ENCODE assay signal across 6 cellular contexts in the genomic region with DNA sequence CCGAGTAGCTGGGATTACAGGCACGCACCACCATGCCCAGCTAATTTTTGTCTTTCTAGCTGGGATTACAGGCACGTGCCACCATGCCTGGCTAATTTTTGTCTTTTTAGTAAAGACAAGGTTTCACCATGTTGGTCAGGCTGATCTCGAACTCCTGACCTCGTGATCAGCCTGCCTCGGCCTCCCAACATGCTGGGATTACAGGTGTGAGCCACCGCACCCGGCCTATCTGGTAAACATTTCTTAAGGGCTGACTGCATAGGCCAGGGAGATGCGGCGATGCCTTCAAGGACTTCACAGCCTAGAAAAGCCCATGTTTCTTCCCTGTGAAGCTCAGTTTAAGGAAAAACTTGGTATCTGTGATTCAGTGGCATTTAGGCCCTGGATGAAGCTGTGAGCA. TPM values are rescaled to one million over a fixed set of nuclear protein-coding genes. Genes with fewer than 3 reads are reported as not detected.
DNase-seq lines count a peak whose midpoint lies in the region; ATAC-seq and TF ChIP-seq lines count a peak whose summit lies in the region.
"Not testable (repeated sequence)": the region's sequence is repeated elsewhere in the genome, so short reads cannot be mapped to it uniquely, and the experiment has no call there.

No MANE protein-coding gene starts in this region.

- not testable (repeated sequence) for TF ChIP-seq EP300 in esophagus muscularis mucosa (IDR thresholded peaks at IDR 0.05)

- H3K9me3 ChIP-seq in Loucy (ENCODE audit: insufficient read depth, low read depth, low read length); adipocyte (ENCODE audit: control insufficient read depth, low read length); esophagus muscularis mucosa: not testable (repeated sequence)

- TF ChIP-seq POLR2A in esophagus muscularis mucosa (IDR thresholded peaks at IDR 0.05; ENCODE audit: low read depth) = not testable (repeated sequence)

- peak overlapping the region in 3 of 4 donors; percentile 1 to 27 (median 2) for H3K27ac ChIP-seq in esophagus muscularis mucosa (replicated peaks in 1 of 4)

- not testable (repeated sequence) for H2AFZ ChIP-seq in Loucy (ENCODE audit: low read length)

- H3K27ac Mint-ChIP-seq in activated CD4-positive, alpha-beta T cell treated with anti-CD3 and anti-CD28 coated beads for 36 hours = not testable (repeated sequence)
- peak overlapping the region; percentile 60 for H3K27ac Mint-ChIP-seq in activated CD8-positive, alpha-beta T cell treated with anti-CD3 and anti-CD28 coated beads, Interleukin-2, amount 10 ng/mL, durations not matched to agents 7 days and 5 days

- peak overlapping the region; percentile 38 for H3K4me2 ChIP-seq in Loucy (ENCODE audit: low read depth, low read length, poor library complexity, severe bottlenecking)

- POLR2A ChIA-PET in activated CD4-positive, alpha-beta T cell treated with anti-CD3 and anti-CD28 coated beads for 36 hours (lab: Charles Lee) = interaction anchor here (0.6 kb wide), 1 partner anchor 28 kb away, joined by 4 read pairs; no protein-coding TSS in a partner anchor
- POLR2A ChIA-PET in activated CD8-positive, alpha-beta T cell treated with anti-CD3 and anti-CD28 coated beads, Interleukin-2, amount 10 ng/mL, durations not matched to agents 7 days and 5 days (lab: Charles Lee) = interaction anchor here (0.8 to 1.6 kb wide), 2 partner anchors 9 to 14 kb away, joined by 3 to 5 read pairs; no protein-coding TSS in a partner anchor

- H3K36me3 ChIP-seq in Loucy (ENCODE audit: insufficient read depth, low read length) = peaks cover 98% of the 10 kb centered on the region
- peaks cover 100% of the 10 kb centered on the region for H3K36me3 ChIP-seq in adipocyte (ENCODE audit: control insufficient read depth, insufficient read depth, low read length, severe bottlenecking)
- H3K36me3 ChIP-seq in esophagus muscularis mucosa = peaks cover 83 to 100% (median 97%) of the 10 kb centered on the region in 4 donors

- TF ChIP-seq CTCF in Loucy (conservative IDR thresholded peaks at IDR 0.05; ENCODE audit: low read length); esophagus muscularis mucosa (IDR thresholded peaks at IDR 0.05): not testable (repeated sequence)

- peaks cover 80% of the 10 kb centered on the region for H3K36me3 Mint-ChIP-seq in activated CD4-positive, alpha-beta T cell treated with anti-CD3 and anti-CD28 coated beads for 36 hours (ENCODE audit: low read depth)
- peaks cover 85% of the 10 kb centered on the region for H3K36me3 Mint-ChIP-seq in activated CD8-positive, alpha-beta T cell treated with anti-CD3 and anti-CD28 coated beads, Interleukin-2, amount 10 ng/mL, durations not matched to agents 7 days and 5 days (ENCODE audit: low read depth)

- not testable (repeated sequence) for H3K4me1 Mint-ChIP-seq in activated CD4-positive, alpha-beta T cell treated with anti-CD3 and anti-CD28 coated beads for 36 hours
- peaks cover 54% of the 10 kb centered on the region for H3K4me1 Mint-ChIP-seq in activated CD8-positive, alpha-beta T cell treated with anti-CD3 and anti-CD28 coated beads, Interleukin-2, amount 10 ng/mL, durations not matched to agents 7 days and 5 days (ENCODE audit: low read depth)

- not testable (repeated sequence) for H3K9ac ChIP-seq in Loucy (ENCODE audit: low read depth, low read length, poor library complexity, severe bottlenecking)
- H3K9ac ChIP-seq in adipocyte (ENCODE audit: low read length) = peak overlapping the region; percentile 30

- WGBS in esophagus muscularis mucosa = 96% methylated on average over 8 of the region's 10 CpGs

- peaks cover 92% of the 10 kb centered on the region for H4K20me1 ChIP-seq in Loucy (ENCODE audit: insufficient read depth, low read length, poor library complexity, severe bottlenecking)

- ATAC-seq in activated CD4-positive, alpha-beta T cell treated with anti-CD3 and anti-CD28 coated beads for 36 hours; activated CD8-positive, alpha-beta T cell treated with anti-CD3 and anti-CD28 coated beads, Interleukin-2, amount 10 ng/mL, durations not matched to agents 7 days and 5 days; sciatic nerve: not testable (repeated sequence)

- H3K9me2 ChIP-seq in Loucy (replicated peaks; ENCODE audit: low read depth, low read length) = not testable (repeated sequence)

- CTCF ChIA-PET in activated CD4-positive, alpha-beta T cell treated with anti-CD3 and anti-CD28 coated beads for 36 hours (lab: Charles Lee) = interaction anchor here (0.7 to 1.5 kb wide), 3 partner anchors 23 to 130 kb away, joined by 3 to 5 read pairs (median 4); a partner anchor contains a TSS
- CTCF ChIA-PET in activated CD8-positive, alpha-beta T cell treated with anti-CD3 and anti-CD28 coated beads, Interleukin-2, amount 10 ng/mL, durations not matched to agents 7 days and 5 days (lab: Charles Lee) = interaction anchor here (0.9 to 1.5 kb wide), 4 partner anchors 59 to 129 kb away, joined by 3 to 15 read pairs (median 4); a partner anchor contains a TSS

- H3K4me1 ChIP-seq in Loucy (ENCODE audit: insufficient read depth, low read length, poor library complexity, severe bottlenecking) (peaks cover 45% of the 10 kb centered on the region), adipocyte (ENCODE audit: control insufficient read depth, insufficient read depth, low read length) (peaks cover 73% of the 10 kb centered on the region), esophagus muscularis mucosa (peaks cover 3 to 65% (median 36%) of the 10 kb centered on the region in 4 donors)

- H3K27me3 ChIP-seq in Loucy (ENCODE audit: insufficient read depth, low read length, poor library complexity, severe bottlenecking); adipocyte (replicated peaks; ENCODE audit: control insufficient read depth, insufficient read depth, low read length); esophagus muscularis mucosa: not testable (repeated sequence)

- DNase-seq in activated CD4-positive, alpha-beta T cell treated with anti-CD3 and anti-CD28 coated beads for 36 hours = peak; percentile 1
- not testable (repeated sequence) for DNase-seq in activated CD8-positive, alpha-beta T cell treated with anti-CD3 and anti-CD28 coated beads, Interleukin-2, amount 10 ng/mL, durations not matched to agents 7 days and 5 days; adipocyte (ENCODE audit: low read depth); esophagus muscularis mucosa (ENCODE audit: extremely low spot score)
- peak; percentile 17 for DNase-seq in sciatic nerve (ENCODE audit: low spot score)

- intact Hi-C loops in activated CD4-positive, alpha-beta T cell treated with anti-CD3 and anti-CD28 coated beads for 36 hours (cut with DNase I, micrococcal nuclease) = loop anchor here in 1 of 2 experiments (5.0 kb wide), 1 partner anchor 62 kb away; a partner anchor contains a TSS
- intact Hi-C loops in esophagus muscularis mucosa (cut with DNase I); sciatic nerve (cut with DNase I): not testable (repeated sequence)

- H3K4me3 ChIP-seq in Loucy (ENCODE audit: low read length, poor library complexity, severe bottlenecking); adipocyte (ENCODE audit: low read length); esophagus muscularis mucosa: not testable (repeated sequence)

- peaks cover 97% of the 10 kb centered on the region for H3K79me2 ChIP-seq in Loucy (ENCODE audit: insufficient read depth, low read length)

- not testable (repeated sequence) for H3K27me3 Mint-ChIP-seq in activated CD4-positive, alpha-beta T cell treated with anti-CD3 and anti-CD28 coated beads for 36 hours; activated CD8-positive, alpha-beta T cell treated with anti-CD3 and anti-CD28 coated beads, Interleukin-2, amount 10 ng/mL, durations not matched to agents 7 days and 5 days (ENCODE audit: low read depth)

- not testable (repeated sequence) for H3K4me3 Mint-ChIP-seq in activated CD4-positive, alpha-beta T cell treated with anti-CD3 and anti-CD28 coated beads for 36 hours; activated CD8-positive, alpha-beta T cell treated with anti-CD3 and anti-CD28 coated beads, Interleukin-2, amount 10 ng/mL, durations not matched to agents 7 days and 5 days

- not testable (repeated sequence) for H3K9me3 Mint-ChIP-seq in activated CD4-positive, alpha-beta T cell treated with anti-CD3 and anti-CD28 coated beads for 36 hours (ENCODE audit: low read depth); activated CD8-positive, alpha-beta T cell treated with anti-CD3 and anti-CD28 coated beads, Interleukin-2, amount 10 ng/mL, durations not matched to agents 7 days and 5 days (ENCODE audit: insufficient read depth)

- H3F3A ChIP-seq in Loucy (ENCODE audit: low read depth) = not testable (repeated sequence)

RNA-seq across cellular contexts. Expression of a gene that starts 9.7 kb away (rescaled TPM):
- total RNA-seq in activated CD4-positive, alpha-beta T cell treated with anti-CD3 and anti-CD28 coated beads for 36 hours = 10 to 100 TPM; 37.7 to 44.8 TPM
- 10 to 100 TPM; 40.3 to 41.1 TPM for total RNA-seq in activated CD8-positive, alpha-beta T cell treated with anti-CD3 and anti-CD28 coated beads, Interleukin-2, amount 10 ng/mL, durations not matched to agents 7 days and 5 days
- 10 to 100 TPM; 27.0 to 92.6 (median 48.1) TPM for total RNA-seq in esophagus muscularis mucosa
- 61.2 TPM for total RNA-seq in sciatic nerve
